In genomic region chr7:67022501-67022900, GRCh38 we compare ENCODE assay signal across 27 cellular contexts. TPM values are rescaled to one million over a fixed set of nuclear protein-coding genes. Genes with fewer than 3 reads are reported as not detected.
DNase-seq lines count a peak whose midpoint lies in the region; ATAC-seq and TF ChIP-seq lines count a peak whose summit lies in the region.
"Had no signal": no experiment of that assay in that cellular context is flagged by ENCODE, and none has a peak within 500 bp of the region (broad histone marks: within the 10 kb centered on the region; RNA-seq: fewer than 3 reads in every experiment).

No MANE protein-coding gene starts in this region.

- peak; percentile 4 for DNase-seq in activated CD8-positive, alpha-beta memory T cell treated with anti-CD3 and anti-CD28 coated beads for 24 hours
- no peak for DNase-seq in activated CD8-positive, alpha-beta memory T cell treated with anti-CD3 and anti-CD28 coated beads, Interleukin-2, amount 50 U/mL, for 48 hours
- DNase-seq in fibroblast of the aortic adventitia (ENCODE audit: low read depth) (peak; percentile 61), medulla oblongata (ENCODE audit: extremely low spot score) (peak; percentile 55), suprapubic skin (ENCODE audit: low spot score in 2 of 2) (no peak), OCI-M2 (lab: John Stamatoyannopoulos, UW; ENCODE audit: unreplicated experiment) (no peak)
- DNase-seq in activated naive CD8-positive, alpha-beta T cell treated with anti-CD3 and anti-CD28 coated beads, Interleukin-2, amount 50 U/mL, for 24 hours = no peak
- DNase-seq: activated naive CD4-positive, alpha-beta T cell treated with Interleukin-2 at 50 U/mL for 16 hours; cerebellar nuclear complex; effector CD4-positive, alpha-beta T cell; esophagus squamous epithelium; MM.1S; naive thymus-derived CD4-positive, alpha-beta T cell; NCI-H82; OCI-M1; posterior cingulate gyrus; SJCRH30; stimulated activated CD4-positive, alpha-beta T cell treated with anti-CD3 and anti-CD28 coated beads, Interleukin-4, amount 100 ng/mL, for 24 hours; stimulated activated naive CD8-positive, alpha-beta T cell treated with anti-CD3 and anti-CD28 coated beads, Interleukin-15, amount 100 ng/mL, for 72 hours; T-helper 17 cell; upper lobe of left lung had no signal

- H3K27me3 ChIP-seq in suprapubic skin = no peaks in the 10 kb centered on the region
- H3K27me3 ChIP-seq: esophagus squamous epithelium, hepatocyte, SJCRH30, upper lobe of left lung had no signal

- no peak for ATAC-seq in activated naive CD8-positive, alpha-beta T cell treated with anti-CD3 and anti-CD28 coated beads, Interleukin-2, amount 50 U/mL, for 24 hours
- no peak for ATAC-seq in HG02885 (IDR thresholded peaks at IDR 0.05; ENCODE audit: poor library complexity, unreplicated experiment)
- ATAC-seq: naive thymus-derived CD4-positive, alpha-beta T cell; stimulated activated naive CD8-positive, alpha-beta T cell treated with anti-CD3 and anti-CD28 coated beads, Interleukin-15, amount 100 ng/mL, for 72 hours; T-helper 17 cell had no signal

- no peaks in the 10 kb centered on the region for H3K9me3 ChIP-seq in suprapubic skin
- H3K9me3 ChIP-seq: esophagus squamous epithelium, SJCRH30, upper lobe of left lung had no signal

- H3K4me1 Mint-ChIP-seq in activated naive CD8-positive, alpha-beta T cell treated with anti-CD3 and anti-CD28 coated beads, Interleukin-2, amount 50 U/mL, for 24 hours = peaks cover 4% of the 10 kb centered on the region
- H3K4me1 Mint-ChIP-seq: stimulated activated naive CD8-positive, alpha-beta T cell treated with anti-CD3 and anti-CD28 coated beads, Interleukin-15, amount 100 ng/mL, for 72 hours; T-helper 17 cell had no signal

- H3K36me3 Mint-ChIP-seq in activated naive CD8-positive, alpha-beta T cell treated with anti-CD3 and anti-CD28 coated beads, Interleukin-2, amount 50 U/mL, for 24 hours (ENCODE audit: low read depth) = peaks cover 40% of the 10 kb centered on the region

- no peaks in the 10 kb centered on the region for H3K27me3 Mint-ChIP-seq in activated naive CD8-positive, alpha-beta T cell treated with anti-CD3 and anti-CD28 coated beads, Interleukin-2, amount 50 U/mL, for 24 hours
- H3K27me3 Mint-ChIP-seq: naive thymus-derived CD4-positive, alpha-beta T cell; stimulated activated naive CD8-positive, alpha-beta T cell treated with anti-CD3 and anti-CD28 coated beads, Interleukin-15, amount 100 ng/mL, for 72 hours; T-helper 17 cell had no signal

- H3K9me3 Mint-ChIP-seq in activated naive CD8-positive, alpha-beta T cell treated with anti-CD3 and anti-CD28 coated beads, Interleukin-2, amount 50 U/mL, for 24 hours = no peaks in the 10 kb centered on the region
- H3K9me3 Mint-ChIP-seq: naive thymus-derived CD4-positive, alpha-beta T cell; stimulated activated naive CD8-positive, alpha-beta T cell treated with anti-CD3 and anti-CD28 coated beads, Interleukin-15, amount 100 ng/mL, for 72 hours had no signal

- WGBS in suprapubic skin = 36% methylated on average over 3 of the region's 3 CpGs

- no peak for TF ChIP-seq EP300 in suprapubic skin (IDR thresholded peaks at IDR 0.05)

- TF ChIP-seq CTCF in fibroblast of the aortic adventitia (IDR thresholded peaks at IDR 0.05; ENCODE audit: insufficient read depth, low read length) = no peak
- no peak for TF ChIP-seq CTCF in suprapubic skin (IDR thresholded peaks at IDR 0.05)

- H3K4me3 Mint-ChIP-seq in activated naive CD8-positive, alpha-beta T cell treated with anti-CD3 and anti-CD28 coated beads, Interleukin-2, amount 50 U/mL, for 24 hours = no peak overlapping the region
- H3K4me3 Mint-ChIP-seq: naive thymus-derived CD4-positive, alpha-beta T cell; stimulated activated naive CD8-positive, alpha-beta T cell treated with anti-CD3 and anti-CD28 coated beads, Interleukin-15, amount 100 ng/mL, for 72 hours; T-helper 17 cell had no signal

- H3K27ac Mint-ChIP-seq in activated naive CD8-positive, alpha-beta T cell treated with anti-CD3 and anti-CD28 coated beads, Interleukin-2, amount 50 U/mL, for 24 hours = no peak overlapping the region
- H3K27ac Mint-ChIP-seq: T-helper 17 cell had no signal

- no peaks in the 10 kb centered on the region for H3K4me1 ChIP-seq in suprapubic skin
- H3K4me1 ChIP-seq: esophagus squamous epithelium, upper lobe of left lung had no signal

- H3K4me3 ChIP-seq in fibroblast of the aortic adventitia (ENCODE audit: low read depth, low read length) (no peak overlapping the region), suprapubic skin (no peak overlapping the region)
- H3K4me3 ChIP-seq: esophagus squamous epithelium, hepatocyte, lung, SJCRH30, smooth muscle cell, upper lobe of left lung had no signal

- peak overlapping the region; percentile 38 for H3K27ac ChIP-seq in suprapubic skin
- H3K27ac ChIP-seq: 22Rv1, hepatocyte, SJCRH30, upper lobe of left lung, VCaP had no signal

- TF ChIP-seq POLR2A in suprapubic skin (IDR thresholded peaks at IDR 0.05) = no peak

- H3K36me3 ChIP-seq in suprapubic skin = peaks cover 49% of the 10 kb centered on the region

RNA-seq across cellular contexts. Expression of gene TYW1, which starts 25.9 kb away (rescaled TPM):
- 15.0 and 26.5 TPM in 2 replicates for total RNA-seq in fibroblast of the aortic adventitia (ENCODE audit: low replicate concordance)
- 10 to 100 TPM; 14.4 to 39.2 (median 19.9) TPM for total RNA-seq in suprapubic skin

RNA-seq across cellular contexts. Expression of gene SBDS, which starts 27.1 kb away (rescaled TPM):
- 51.9 and 94.1 TPM in 2 replicates for total RNA-seq in fibroblast of the aortic adventitia (ENCODE audit: low replicate concordance)
- total RNA-seq in suprapubic skin = 10 to 100 TPM; 68.4 to 98.9 (median 85.0) TPM

Comparison
In these comparisons a context has a peak if more than half of its experiments do, and no peak if none do; other contexts are left out.
1. DNase-seq: peak in activated CD8-positive, alpha-beta memory T cell treated with anti-CD3 and anti-CD28 coated beads for 24 hours (single experiment), fibroblast of the aortic adventitia (single experiment) and medulla oblongata (single experiment); none in activated CD8-positive, alpha-beta memory T cell treated with anti-CD3 and anti-CD28 coated beads, Interleukin-2, amount 50 U/mL, for 48 hours (single experiment), suprapubic skin (0 of 2), activated naive CD8-positive, alpha-beta T cell treated with anti-CD3 and anti-CD28 coated beads, Interleukin-2, amount 50 U/mL, for 24 hours (single experiment) and OCI-M2 (single experiment).